Comparison of ENCODE assay signal across 1 cellular context in genomic region chr18:26134110-26134509, GRCh38.
TF ChIP-seq lines count a peak whose summit lies in the region.

No MANE protein-coding gene starts in this region.

TF ChIP-seq in IMR-90, 13 proteins besides CTCF, POLR2A, EP300 and RAD21 (continued from another document):
- no peak for TF ChIP-seq ELK1 (IDR thresholded peaks at IDR 0.05; ENCODE audit: borderline replicate concordance, low read depth, low read length)
- TF ChIP-seq FOS (IDR thresholded peaks at IDR 0.05; ENCODE audit: low read depth, low read length): no peak
- TF ChIP-seq NFE2L2 (IDR thresholded peaks at IDR 0.05; ENCODE audit: low read depth, low read length): no peak
- TF ChIP-seq BHLHE40 (IDR thresholded peaks at IDR 0.05; ENCODE audit: low read depth, low read length): no peak
- no peak for TF ChIP-seq MAZ (IDR thresholded peaks at IDR 0.05; ENCODE audit: borderline replicate concordance, low read depth, low read length)
- TF ChIP-seq, protein P1, sequence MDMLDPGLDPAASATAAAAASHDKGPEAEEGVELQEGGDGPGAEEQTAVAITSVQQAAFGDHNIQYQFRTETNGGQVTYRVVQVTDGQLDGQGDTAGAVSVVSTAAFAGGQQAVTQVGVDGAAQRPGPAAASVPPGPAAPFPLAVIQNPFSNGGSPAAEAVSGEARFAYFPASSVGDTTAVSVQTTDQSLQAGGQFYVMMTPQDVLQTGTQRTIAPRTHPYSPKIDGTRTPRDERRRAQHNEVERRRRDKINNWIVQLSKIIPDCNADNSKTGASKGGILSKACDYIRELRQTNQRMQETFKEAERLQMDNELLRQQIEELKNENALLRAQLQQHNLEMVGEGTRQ (IDR thresholded peaks at IDR 0.05; ENCODE audit: low read depth, low read length): no peak
- no peak for TF ChIP-seq CEBPB (IDR thresholded peaks at IDR 0.05; ENCODE audit: low read depth, low read length)
- TF ChIP-seq MXI1 (IDR thresholded peaks at IDR 0.05; ENCODE audit: borderline replicate concordance, low read depth, low read length): no peak
- no peak for TF ChIP-seq RFX5 (IDR thresholded peaks at IDR 0.05; ENCODE audit: low read depth, low read length)
- TF ChIP-seq SMC3 (IDR thresholded peaks at IDR 0.05; ENCODE audit: low read depth, low read length): no peak
- TF ChIP-seq CHD1 (IDR thresholded peaks at IDR 0.05; ENCODE audit: low read depth, low read length): no peak
